Comparison of ENCODE assay signal across 15 cellular contexts in the genomic region with DNA sequence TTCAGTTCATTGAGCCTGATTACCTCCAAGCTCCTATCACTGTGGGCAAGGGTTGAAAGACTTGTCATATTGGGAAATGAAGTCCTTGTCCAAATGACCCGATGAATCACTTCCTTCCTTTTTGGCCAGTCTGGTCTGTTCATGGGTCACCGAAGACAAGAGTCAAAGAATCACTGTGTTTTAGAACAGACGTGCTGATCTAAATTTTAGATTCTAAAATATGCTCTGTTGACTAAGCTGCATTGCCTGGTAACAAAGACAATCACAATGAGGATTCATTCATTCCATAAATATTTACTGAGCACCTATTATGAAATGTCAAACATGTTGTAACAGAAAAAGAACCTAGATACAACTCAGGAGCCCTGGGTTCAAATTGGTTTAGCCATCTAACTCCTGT.
DNase-seq lines count a peak whose midpoint lies in the region; ATAC-seq, FAIRE-seq and TF ChIP-seq lines count a peak whose summit lies in the region.
"Had no signal": no experiment of that assay in that cellular context is flagged by ENCODE, and none has a peak within 500 bp of the region (broad histone marks: within the 10 kb centered on the region; RNA-seq: fewer than 3 reads in every experiment).

No MANE protein-coding gene starts in this region.

- H4K5ac ChIP-seq in IMR-90 (ENCODE audit: low read depth, low read length): peak overlapping the region; percentile 65

- no peak overlapping the region for H3K4me3 Mint-ChIP-seq in WTC11
- H3K4me3 Mint-ChIP-seq: T-helper 17 cell had no signal

- peaks cover 14% of the 10 kb centered on the region for H3K9me3 Mint-ChIP-seq in WTC11

- H2AFZ ChIP-seq in IMR-90 (replicated peaks; ENCODE audit: low read length, poor library complexity): no peak overlapping the region
- H2AFZ ChIP-seq in GM12878 (ENCODE audit: control insufficient read depth, low read depth, low read length): no peak overlapping the region

- in situ Hi-C loops in IMR-90 (cut with MboI; ENCODE audit: low sequenced_read_pairs): no loop called here
- in situ Hi-C loops in GM12878 (cut with MboI): no loop called here

- no CpG with 5 or more reads among the region's 3 CpGs for WGBS in IMR-90 (ENCODE audit: extremely low coverage in 2 of 2, insufficient read length in 1 of 2), 2 experiments
- 41% methylated on average over 3 of the region's 3 CpGs for WGBS in GM12878 (ENCODE audit: insufficient coverage, insufficient replicate concordance, low lambda C conversion rate, missing lambda C conversion rate)

- TF ChIP-seq EP300 in GM12878 (IDR thresholded peaks at IDR 0.05; ENCODE audit: borderline replicate concordance in 1 of 2, control insufficient read depth in 1 of 2, low read depth in 2 of 2, low read length in 2 of 2): no peak

- peaks cover 0 to 9% of the 10 kb centered on the region in 2 experiments; a peak in 1 of 4 replicates for H3K79me1 ChIP-seq in IMR-90 (ENCODE audit: low read depth in 1 of 2, low read length in 2 of 2)

- H3K4me3 ChIP-seq in IMR-90 (ENCODE audit: insufficient read depth, low read depth, low read length) (no peak overlapping the region), GM12878 (no peak overlapping the region)
- H3K4me3 ChIP-seq: stomach had no signal

- H3K9me1 ChIP-seq in IMR-90 (ENCODE audit: insufficient read depth, low read length): 0 out of 2 replicates have a peak, but pooled peaks cover 6% of the 10 kb centered on the region

- H3K14ac ChIP-seq in IMR-90 (replicated peaks; ENCODE audit: low read depth, low read length): peak overlapping the region; percentile 39

- H3K4me2 ChIP-seq in IMR-90 (ENCODE audit: low read depth, low read length): no peak overlapping the region; the same call in 1 of the 2 replicates
- no peak overlapping the region for H3K4me2 ChIP-seq in GM12878 (ENCODE audit: control insufficient read depth, insufficient read depth)

- no peaks in the 10 kb centered on the region for H3K9me3 ChIP-seq in IMR-90 (ENCODE audit: control insufficient read depth, insufficient read depth, low read length)
- no peaks in the 10 kb centered on the region; the same call in 2 of the 3 replicates for H3K9me3 ChIP-seq in GM12878 (replicated peaks; ENCODE audit: control insufficient read depth, insufficient read depth, low read length)
- H3K9me3 ChIP-seq: BE2C, stomach had no signal

- TF ChIP-seq POLR2A in IMR-90 (IDR thresholded peaks at IDR 0.05; ENCODE audit: low read depth, low read length) (no peak), GM12878 (IDR thresholded peaks at IDR 0.05; ENCODE audit: low read depth, low read length) (no peak)

- intact Hi-C loops in IMR-90 (cut with micrococcal nuclease) (no loop called here), GM12878 (cut with micrococcal nuclease; ENCODE audit: unreplicated experiment) (no loop called here)

- dilution Hi-C loops in IMR-90 (cut with HindIII; ENCODE audit: low sequenced_read_pairs, unreplicated experiment): no loop called here

- H3K23ac ChIP-seq in IMR-90 (ENCODE audit: low read depth, low read length): peak overlapping the region; percentile 48; the same call in 1 of the 2 replicates

- ATAC-seq in IMR-90 (ENCODE audit: low read depth): peak; percentile 41
- ATAC-seq in GM12878: peak; percentile 51
- ATAC-seq in GM18867 (IDR thresholded peaks at IDR 0.05; ENCODE audit: unreplicated experiment): no peak
- no peak for ATAC-seq in WTC11
- no peak for ATAC-seq in HG02970 (IDR thresholded peaks at IDR 0.05; ENCODE audit: low FRiP score, unreplicated experiment)
- ATAC-seq: T-helper 17 cell had no signal

- peaks cover 22% of the 10 kb centered on the region for H3K4me1 Mint-ChIP-seq in WTC11
- H3K4me1 Mint-ChIP-seq: T-helper 17 cell had no signal

- H2BK120ac ChIP-seq in IMR-90 (ENCODE audit: low read depth, low read length): peak overlapping the region; percentile 87

- peak overlapping the region; percentile 75; the same call in 1 of the 2 replicates for H2BK20ac ChIP-seq in IMR-90 (ENCODE audit: low read depth, low read length)

- H2BK15ac ChIP-seq in IMR-90 (ENCODE audit: low read depth, low read length): peak overlapping the region; percentile 17; the same call in 2 of the 3 replicates

- H4K8ac ChIP-seq in IMR-90 (ENCODE audit: low read depth in 2 of 2, low read length in 2 of 2): peak overlapping the region in 1 of 2 experiments; percentile 63; a peak in 2 of 4 replicates

- FAIRE-seq in GM12878 (lab: Jason Lieb, UNC): no peak

- H3K56ac ChIP-seq in IMR-90 (ENCODE audit: extremely low read depth, insufficient read depth, low read length): peak overlapping the region; percentile 16; the same call in 1 of the 2 replicates

- H3K4ac ChIP-seq in IMR-90 (ENCODE audit: low read depth, low read length): peak overlapping the region; percentile 69

- no peaks in the 10 kb centered on the region for H3K79me2 ChIP-seq in GM12878 (ENCODE audit: control insufficient read depth, insufficient read depth, low read length)

- no peaks in the 10 kb centered on the region for H3K27me3 Mint-ChIP-seq in WTC11 (ENCODE audit: low read depth)
- H3K27me3 Mint-ChIP-seq: T-helper 17 cell had no signal

- no peaks in the 10 kb centered on the region for H3K36me3 Mint-ChIP-seq in WTC11

- H3K9ac ChIP-seq in IMR-90 (ENCODE audit: low read depth, low read length): no peak overlapping the region
- no peak overlapping the region for H3K9ac ChIP-seq in GM12878 (ENCODE audit: control insufficient read depth, insufficient read depth, low read length)

- H4K20me1 ChIP-seq in IMR-90 (ENCODE audit: insufficient read depth, low read length) (no peaks in the 10 kb centered on the region), GM12878 (ENCODE audit: control insufficient read depth, insufficient read depth) (no peaks in the 10 kb centered on the region)

- RAD21 ChIA-PET in GM12878 (lab: Charles Lee; ENCODE audit: unreplicated experiment): interaction anchor here (0.7 to 7.2 kb wide), 10 partner anchors 13 to 66 kb away, joined by 3 to 71 read pairs (median 7); no protein-coding TSS in a partner anchor

- peak overlapping the region; percentile 69; the same call in 1 of the 2 replicates for H2AK5ac ChIP-seq in IMR-90 (ENCODE audit: low read depth, low read length)

- CTCF ChIA-PET in IMR-90 (lab: Yijun Ruan, JAX) (interaction anchor here (0.7 to 1.0 kb wide), 2 partner anchors 19 to 24 kb away, joined by 3 to 4 read pairs; no protein-coding TSS in a partner anchor), GM12878 (lab: Yijun Ruan, JAX) (interaction anchor here (0.7 to 3.9 kb wide), 9 partner anchors 8 to 69 kb away, joined by 3 to 31 read pairs (median 5); no protein-coding TSS in a partner anchor), WTC11 (lab: Charles Lee) (interaction anchor here (1.6 kb wide), 1 partner anchor 39 kb away, joined by 7 read pairs; no protein-coding TSS in a partner anchor)

- BruUV-seq in IMR-90 (replicated peaks; lab: Mats Ljungman, UMichigan): no TSS peak
- BruUV-seq in GM12878 (replicated peaks; lab: Mats Ljungman, UMichigan): no TSS peak

- no peaks in the 10 kb centered on the region for H3K27me3 ChIP-seq in IMR-90 (ENCODE audit: control insufficient read depth, insufficient read depth, low read length)
- H3K27me3 ChIP-seq in GM12878 (replicated peaks in 1 of 2; ENCODE audit: control insufficient read depth in 2 of 2, insufficient read depth in 2 of 2, low read length in 1 of 2): no peaks in the 10 kb centered on the region
- H3K27me3 ChIP-seq: BE2C, stomach had no signal

- DNase-seq in AG08395 (ENCODE audit: low spot score) (peak; percentile 79), IMR-90 (peak; percentile 71), GM12878 (ENCODE audit: low read depth, low spot score) (no peak), hepatic stellate cell (ENCODE audit: low spot score) (peak; percentile 45), WTC11 (ENCODE audit: low spot score) (no peak), cerebellum (ENCODE audit: low spot score) (no peak)
- DNase-seq: BE2C, H7, kidney glomerular epithelial cell, NCI-H526, nucleus accumbens, stomach, T-helper 17 cell had no signal

- H3K4me1 ChIP-seq in IMR-90 (ENCODE audit: control insufficient read depth, insufficient read depth, low read length): peaks cover 20% of the 10 kb centered on the region
- no peaks in the 10 kb centered on the region for H3K4me1 ChIP-seq in GM12878 (ENCODE audit: control insufficient read depth, insufficient read depth, low read length)
- H3K4me1 ChIP-seq: BE2C, stomach had no signal

- H2AK9ac ChIP-seq in IMR-90 (replicated peaks; ENCODE audit: low read depth, low read length, poor library complexity): no peak overlapping the region

- peak overlapping the region; percentile 63 for H3K18ac ChIP-seq in IMR-90 (ENCODE audit: low read depth, low read length)

- no peak overlapping the region for H3K27ac Mint-ChIP-seq in WTC11
- H3K27ac Mint-ChIP-seq: T-helper 17 cell had no signal

- TF ChIP-seq CTCF in IMR-90 (conservative IDR thresholded peaks at IDR 0.05; ENCODE audit: low read depth, low read length) (no peak), GM12878 (IDR thresholded peaks at IDR 0.05 in 2 of 3, conservative IDR thresholded peaks at IDR 0.05 in 1 of 3; ENCODE audit: control insufficient read depth in 2 of 3, extremely low read depth in 1 of 3, insufficient read depth in 1 of 3, low read depth in 3 of 3, low read length in 3 of 3) (no peak), WTC11 (IDR thresholded peaks at IDR 0.05) (no peak)

- TF ChIP-seq RAD21 in IMR-90 (IDR thresholded peaks at IDR 0.05; ENCODE audit: low read length): no peak
- no peak for TF ChIP-seq RAD21 in GM12878 (IDR thresholded peaks at IDR 0.05; ENCODE audit: insufficient read depth, low read depth, low read length)

- SMC1A ChIA-PET in GM12878 (lab: Charles Lee; ENCODE audit: uncharacterized antibody, unreplicated experiment): interaction anchor here (0.8 to 5.8 kb wide), 16 partner anchors 7 to 107 kb away, joined by 3 to 50 read pairs (median 4); no protein-coding TSS in a partner anchor

- POLR2A ChIA-PET in IMR-90 (lab: Charles Lee; ENCODE audit: unreplicated experiment) (interaction anchor here (1.2 to 2.2 kb wide), 3 partner anchors 14 to 102 kb away, joined by 3 to 13 read pairs (median 9); no protein-coding TSS in a partner anchor), GM12878 (lab: Charles Lee) (interaction anchor here (1.2 to 5.1 kb wide), 7 partner anchors 10 to 108 kb away, joined by 3 to 40 read pairs (median 4); no protein-coding TSS in a partner anchor), WTC11 (lab: Charles Lee) (no interaction called here)

- H3K27ac ChIP-seq in IMR-90 (ENCODE audit: insufficient read depth, low read length) (peak overlapping the region; percentile 72; the same call in 1 of the 2 replicates), GM12878 (ENCODE audit: control insufficient read depth, insufficient read depth) (no peak overlapping the region)

- H2BK5ac ChIP-seq in IMR-90 (ENCODE audit: low read depth, low read length, poor library complexity, severe bottlenecking): peak overlapping the region; percentile 87

- H3K36me3 ChIP-seq in IMR-90 (ENCODE audit: control insufficient read depth, insufficient read depth, low read length): no peaks in the 10 kb centered on the region
- no peaks in the 10 kb centered on the region for H3K36me3 ChIP-seq in GM12878 (ENCODE audit: control insufficient read depth in 2 of 2, insufficient read depth in 2 of 2, low read length in 1 of 2)
- H3K36me3 ChIP-seq: BE2C, stomach had no signal

- H4K91ac ChIP-seq in IMR-90 (ENCODE audit: insufficient read depth, low read depth, low read length): peak overlapping the region; percentile 51

TF ChIP-seq in WTC11, 78 proteins besides CTCF, POLR2A, EP300 and RAD21 (continues in another document):
- no peak for TF ChIP-seq ZBTB21 (CRISPR knock-in tag; IDR thresholded peaks at IDR 0.05; ENCODE audit: borderline replicate concordance)

Comparison
In these comparisons a context has a peak if more than half of its experiments do, and no peak if none do; other contexts are left out.
1. DNase-seq: peak in AG08395 (single experiment), IMR-90 (single experiment) and hepatic stellate cell (single experiment); none in GM12878 (single experiment), WTC11 (single experiment) and cerebellum (single experiment).
2. ATAC-seq: peak in IMR-90 (single experiment) and GM12878 (single experiment); none in GM18867 (single experiment), WTC11 (single experiment) and HG02970 (single experiment).